Comparison of ENCODE assay signal across 8 cellular contexts in genomic region chr4:118279920-118280432, GRCh38.
DNase-seq lines count a peak whose midpoint lies in the region; ATAC-seq and TF ChIP-seq lines count a peak whose summit lies in the region.

No MANE protein-coding gene starts in this region.

- H3K9ac ChIP-seq in iPS-15b (ENCODE audit: low read depth, low read length), result peak overlapping the region; percentile 47

- no peak for TF ChIP-seq EP300 in suprapubic skin (IDR thresholded peaks at IDR 0.05)

- H3K27ac Mint-ChIP-seq in activated CD4-positive, alpha-beta T cell treated with anti-CD3 and anti-CD28 coated beads, Interleukin-2, amount 10 ng/mL, durations not matched to agents 7 days and 5 days, result peak overlapping the region; percentile 96
- peak overlapping the region; percentile 97 for H3K27ac Mint-ChIP-seq in activated CD4-positive, alpha-beta memory T cell treated with anti-CD3 and anti-CD28 coated beads for 36 hours

- DNase-seq in activated CD4-positive, alpha-beta T cell treated with anti-CD3 and anti-CD28 coated beads, Interleukin-2, amount 10 ng/mL, durations not matched to agents 7 days and 5 days, result no peak
- no peak for DNase-seq in activated CD4-positive, alpha-beta T cell treated with anti-CD3 and anti-CD28 coated beads for 4 hours
- DNase-seq in activated CD4-positive, alpha-beta memory T cell treated with anti-CD3 and anti-CD28 coated beads for 36 hours, result no peak
- DNase-seq in suprapubic skin (ENCODE audit: low spot score in 2 of 2) (no peak), NCI-H1436 (lab: John Stamatoyannopoulos, UW) (no peak), DMS153 (lab: John Stamatoyannopoulos, UW) (no peak)

- H3K4me3 Mint-ChIP-seq in activated CD4-positive, alpha-beta T cell treated with anti-CD3 and anti-CD28 coated beads, Interleukin-2, amount 10 ng/mL, durations not matched to agents 7 days and 5 days, result peak overlapping the region; percentile 87
- H3K4me3 Mint-ChIP-seq in activated CD4-positive, alpha-beta memory T cell treated with anti-CD3 and anti-CD28 coated beads for 36 hours, result peak overlapping the region; percentile 87

- peaks cover 34% of the 10 kb centered on the region for H3K36me3 Mint-ChIP-seq in activated CD4-positive, alpha-beta T cell treated with anti-CD3 and anti-CD28 coated beads, Interleukin-2, amount 10 ng/mL, durations not matched to agents 7 days and 5 days (ENCODE audit: low read depth)
- peaks cover 45% of the 10 kb centered on the region for H3K36me3 Mint-ChIP-seq in activated CD4-positive, alpha-beta memory T cell treated with anti-CD3 and anti-CD28 coated beads for 36 hours

- peak overlapping the region; percentile 97 for H3K27ac ChIP-seq in suprapubic skin

- no peak for TF ChIP-seq POLR2A in suprapubic skin (IDR thresholded peaks at IDR 0.05)

- H3K4me3 ChIP-seq in iPS-15b (ENCODE audit: low read depth, low read length), result peak overlapping the region; percentile 69
- peak overlapping the region; percentile 83 for H3K4me3 ChIP-seq in suprapubic skin

- peaks cover 4% of the 10 kb centered on the region for H3K4me1 ChIP-seq in iPS-15b (ENCODE audit: control insufficient read depth, insufficient read depth, low read length)
- H3K4me1 ChIP-seq in suprapubic skin, result peaks cover 35% of the 10 kb centered on the region

- no peaks in the 10 kb centered on the region for H3K9me3 Mint-ChIP-seq in activated CD4-positive, alpha-beta T cell treated with anti-CD3 and anti-CD28 coated beads, Interleukin-2, amount 10 ng/mL, durations not matched to agents 7 days and 5 days
- H3K9me3 Mint-ChIP-seq in activated CD4-positive, alpha-beta memory T cell treated with anti-CD3 and anti-CD28 coated beads for 36 hours, result no peaks in the 10 kb centered on the region

- H3K4me1 Mint-ChIP-seq in activated CD4-positive, alpha-beta T cell treated with anti-CD3 and anti-CD28 coated beads, Interleukin-2, amount 10 ng/mL, durations not matched to agents 7 days and 5 days, result peaks cover 42% of the 10 kb centered on the region
- peaks cover 46% of the 10 kb centered on the region for H3K4me1 Mint-ChIP-seq in activated CD4-positive, alpha-beta memory T cell treated with anti-CD3 and anti-CD28 coated beads for 36 hours (ENCODE audit: low read depth)

- H3K36me3 ChIP-seq in iPS-15b (ENCODE audit: control insufficient read depth, insufficient read depth, low read length) (no peaks in the 10 kb centered on the region), suprapubic skin (peaks cover 3% of the 10 kb centered on the region)

- no peaks in the 10 kb centered on the region for H3K27me3 Mint-ChIP-seq in activated CD4-positive, alpha-beta T cell treated with anti-CD3 and anti-CD28 coated beads, Interleukin-2, amount 10 ng/mL, durations not matched to agents 7 days and 5 days
- H3K27me3 Mint-ChIP-seq in activated CD4-positive, alpha-beta memory T cell treated with anti-CD3 and anti-CD28 coated beads for 36 hours, result no peaks in the 10 kb centered on the region

- intact Hi-C loops in activated CD4-positive, alpha-beta memory T cell treated with anti-CD3 and anti-CD28 coated beads for 36 hours (cut with micrococcal nuclease), result loop anchor here (5.0 to 10.0 kb wide), 2 partner anchors 557 to 935 kb away; partner anchors contain the start of genes SEC24D and USP53

- ATAC-seq in HG02884 (IDR thresholded peaks at IDR 0.05; ENCODE audit: unreplicated experiment), result no peak

- H3K9me3 ChIP-seq in iPS-15b (ENCODE audit: control insufficient read depth, insufficient read depth, low read length) (no peaks in the 10 kb centered on the region), suprapubic skin (no peaks in the 10 kb centered on the region)

- no peaks in the 10 kb centered on the region for H3K27me3 ChIP-seq in iPS-15b (ENCODE audit: control insufficient read depth, insufficient read depth, low read length)
- no peaks in the 10 kb centered on the region for H3K27me3 ChIP-seq in suprapubic skin

- no peak for TF ChIP-seq CTCF in suprapubic skin (IDR thresholded peaks at IDR 0.05)

- CTCF ChIA-PET in activated CD4-positive, alpha-beta T cell treated with anti-CD3 and anti-CD28 coated beads, Interleukin-2, amount 10 ng/mL, durations not matched to agents 7 days and 5 days (lab: Charles Lee), result interaction anchor here (1.9 kb wide), 1 partner anchor 72 kb away, joined by 6 read pairs; the partner anchor contains the start of gene PRSS12
- CTCF ChIA-PET in activated CD4-positive, alpha-beta memory T cell treated with anti-CD3 and anti-CD28 coated beads for 36 hours (lab: Charles Lee), result interaction anchor here (0.7 to 1.0 kb wide), 3 partner anchors 9 to 405 kb away, joined by 3 to 5 read pairs (median 3); partner anchors contain the start of genes METTL14 and PRSS12

- WGBS in suprapubic skin, result 25% methylated on average over 2 of the region's 2 CpGs

- POLR2A ChIA-PET in activated CD4-positive, alpha-beta T cell treated with anti-CD3 and anti-CD28 coated beads, Interleukin-2, amount 10 ng/mL, durations not matched to agents 7 days and 5 days (lab: Charles Lee), result interaction anchor here (0.6 kb wide), 1 partner anchor 555 kb away, joined by 4 read pairs; no protein-coding TSS in a partner anchor
- POLR2A ChIA-PET in activated CD4-positive, alpha-beta memory T cell treated with anti-CD3 and anti-CD28 coated beads for 36 hours (lab: Charles Lee), result no interaction called here
